Comparison of ENCODE assay signal across 18 cellular contexts in genomic region chr16:69463876-69464275, GRCh38. TPM values are rescaled to one million over a fixed set of nuclear protein-coding genes. Genes with fewer than 3 reads are reported as not detected.
DNase-seq lines count a peak whose midpoint lies in the region; ATAC-seq and TF ChIP-seq lines count a peak whose summit lies in the region.
"Had no signal": no experiment of that assay in that cellular context is flagged by ENCODE, and none has a peak within 500 bp of the region (broad histone marks: within the 10 kb centered on the region; RNA-seq: fewer than 3 reads in every experiment).

No MANE protein-coding gene starts in this region.

- peaks cover 14% of the 10 kb centered on the region for H3K36me3 ChIP-seq in CD4-positive, CD25-positive, alpha-beta regulatory T cell (ENCODE audit: control insufficient read depth, insufficient read depth, low read length)

- TF ChIP-seq CTCF in VCaP (conservative IDR thresholded peaks at IDR 0.05) (no peak), nephron progenitor cell (IDR thresholded peaks at IDR 0.05) (no peak)

- H3K27me3 ChIP-seq in CD4-positive, CD25-positive, alpha-beta regulatory T cell (ENCODE audit: control insufficient read depth, insufficient read depth, low read length), result no peaks in the 10 kb centered on the region

- H3K27me3 Mint-ChIP-seq in CD4-positive, CD25-positive, alpha-beta regulatory T cell, result no peaks in the 10 kb centered on the region
- no peaks in the 10 kb centered on the region for H3K27me3 Mint-ChIP-seq in nephron progenitor cell (ENCODE audit: low read depth, poor library complexity)
- H3K27me3 Mint-ChIP-seq: activated naive CD4-positive, alpha-beta T cell treated with anti-CD3 and anti-CD28 coated beads, Interleukin-2, amount 10 ng/mL, durations not matched to agents 7 days and 5 days; B cell had no signal

- H3K27ac Mint-ChIP-seq in CD4-positive, CD25-positive, alpha-beta regulatory T cell, result peak overlapping the region; percentile 89 to 96 (median 96)
- H3K27ac Mint-ChIP-seq in nephron progenitor cell, result no peak overlapping the region

- peaks cover 47% of the 10 kb centered on the region for H3K4me1 ChIP-seq in CD4-positive, CD25-positive, alpha-beta regulatory T cell (ENCODE audit: control insufficient read depth, insufficient read depth, low read length, poor library complexity, severe bottlenecking)

- H3K4me1 Mint-ChIP-seq in CD4-positive, CD25-positive, alpha-beta regulatory T cell, result peaks cover 31 to 62% (median 48%) of the 10 kb centered on the region in 4 donors
- peaks cover 18% of the 10 kb centered on the region for H3K4me1 Mint-ChIP-seq in nephron progenitor cell

- H3K9me3 Mint-ChIP-seq in CD4-positive, CD25-positive, alpha-beta regulatory T cell, result no peaks in the 10 kb centered on the region
- no peaks in the 10 kb centered on the region for H3K9me3 Mint-ChIP-seq in nephron progenitor cell
- H3K9me3 Mint-ChIP-seq: activated naive CD4-positive, alpha-beta T cell treated with anti-CD3 and anti-CD28 coated beads, Interleukin-2, amount 10 ng/mL, durations not matched to agents 7 days and 5 days had no signal

- H3K4me3 ChIP-seq in CD4-positive, CD25-positive, alpha-beta regulatory T cell (ENCODE audit: low read depth, low read length), result peak overlapping the region; percentile 81
- H3K4me3 ChIP-seq: smooth muscle cell had no signal

- peak overlapping the region; percentile 78 for H3K27ac ChIP-seq in CD4-positive, CD25-positive, alpha-beta regulatory T cell (ENCODE audit: insufficient read depth, low read length, poor library complexity, severe bottlenecking)
- H3K27ac ChIP-seq in VCaP, result peak overlapping the region; percentile 63; the same call in 1 of the 2 replicates

- peak overlapping the region in 2 of 4 donors; percentile 73 to 88 for H3K4me3 Mint-ChIP-seq in CD4-positive, CD25-positive, alpha-beta regulatory T cell
- no peak overlapping the region for H3K4me3 Mint-ChIP-seq in nephron progenitor cell
- H3K4me3 Mint-ChIP-seq: activated naive CD4-positive, alpha-beta T cell treated with anti-CD3 and anti-CD28 coated beads, Interleukin-2, amount 10 ng/mL, durations not matched to agents 7 days and 5 days; B cell had no signal

- DNase-seq in A172 (ENCODE audit: low spot score) (peak; percentile 14), medulla oblongata (ENCODE audit: extremely low spot score) (peak; percentile 82), NK-92 (lab: John Stamatoyannopoulos, UW; ENCODE audit: unreplicated experiment) (no peak), nephron progenitor cell (no peak), NCI-H82 (lab: John Stamatoyannopoulos, UW) (no peak)
- DNase-seq in CD4-positive, CD25-positive, alpha-beta regulatory T cell, result no peak
- DNase-seq: activated CD4-positive, CD25-positive, alpha-beta regulatory T cell; activated naive CD4-positive, alpha-beta T cell treated with anti-CD3 and anti-CD28 coated beads, Interleukin-2, amount 10 ng/mL, durations not matched to agents 7 days and 5 days; DMS153; NCI-H1092; NCI-H2029 treated with DMSO at 0.1 percent for 48 hours; SHP77; stimulated activated CD4-positive, alpha-beta T cell treated with anti-CD3 and anti-CD28 coated beads, Interleukin-4, amount 100 ng/mL, for 24 hours had no signal

- no peaks in the 10 kb centered on the region for H3K9me3 ChIP-seq in CD4-positive, CD25-positive, alpha-beta regulatory T cell (ENCODE audit: control insufficient read depth in 2 of 2, low read length in 2 of 2)

- no peak for ATAC-seq in CD4-positive, CD25-positive, alpha-beta regulatory T cell (ENCODE audit: low read depth in 2 of 2)
- no peak for ATAC-seq in GM19023 (IDR thresholded peaks at IDR 0.05; ENCODE audit: unreplicated experiment)
- ATAC-seq: left lobe of liver had no signal

- H3K36me3 Mint-ChIP-seq in CD4-positive, CD25-positive, alpha-beta regulatory T cell, result peaks cover 35% of the 10 kb centered on the region
- H3K36me3 Mint-ChIP-seq in nephron progenitor cell (ENCODE audit: low read depth), result peaks cover 31% of the 10 kb centered on the region

RNA-seq across cellular contexts. Expression of gene CYB5B, which starts 39.5 kb away (rescaled TPM):
- 213 and 231 TPM in 2 replicates for total RNA-seq in A172 (2014; rRNA removed; shearing (Covaris generic))
- 52.7 TPM for total RNA-seq in CD4-positive, CD25-positive, alpha-beta regulatory T cell
- polyA plus RNA-seq in CD4-positive, CD25-positive, alpha-beta regulatory T cell, result 100 to 1,000 TPM; 166 to 213 (median 190) TPM

Comparison
In these comparisons a context has a peak if more than half of its experiments do, and no peak if none do; other contexts are left out.
1. DNase-seq: peak in A172 (single experiment) and medulla oblongata (single experiment); none in CD4-positive, CD25-positive, alpha-beta regulatory T cell (0 of 3), NK-92 (single experiment), nephron progenitor cell (single experiment) and NCI-H82 (single experiment).